9 cellular contexts compared by ENCODE assay signal in genomic region chr13:108609353-108609752, GRCh38.
DNase-seq lines count a peak whose midpoint lies in the region; ATAC-seq and TF ChIP-seq lines count a peak whose summit lies in the region.
"Had no signal": no experiment of that assay in that cellular context is flagged by ENCODE, and none has a peak within 500 bp of the region (broad histone marks: within the 10 kb centered on the region; RNA-seq: fewer than 3 reads in every experiment).

No MANE protein-coding gene starts in this region.

- peak; percentile 70 for ATAC-seq in GM18868 (IDR thresholded peaks at IDR 0.05; ENCODE audit: unreplicated experiment)
- no peak for ATAC-seq in HG02884 (IDR thresholded peaks at IDR 0.05; ENCODE audit: unreplicated experiment)

- no peak overlapping the region for H3K4me3 ChIP-seq in retinal pigment epithelial cell (ENCODE audit: low read length)
- H3K4me3 ChIP-seq: skin epidermis had no signal

- peak; percentile 6 to 59 for DNase-seq in NCI-H526 (lab: John Stamatoyannopoulos, UW)
- DNase-seq in epidermal melanocyte (ENCODE audit: insufficient read length, low spot score): peak; percentile 40
- DNase-seq in retinal pigment epithelial cell (ENCODE audit: low read depth): no peak
- no peak for DNase-seq in NCI-H128 (lab: John Stamatoyannopoulos, UW; ENCODE audit: unreplicated experiment)
- no peak for DNase-seq in GOT3 (lab: John Stamatoyannopoulos, UW)
- no peak for DNase-seq in NCI-H345 (lab: John Stamatoyannopoulos, UW)

- TF ChIP-seq CTCF in retinal pigment epithelial cell (conservative IDR thresholded peaks at IDR 0.05; ENCODE audit: low read depth, low read length): peak; percentile 60

Comparison
In these comparisons a context has a peak if more than half of its experiments do, and no peak if none do; other contexts are left out.
1. DNase-seq: peak in NCI-H526 (2 of 2) and epidermal melanocyte (single experiment); none in retinal pigment epithelial cell (single experiment), NCI-H128 (single experiment), GOT3 (single experiment) and NCI-H345 (single experiment).